Comparison of ENCODE assay signal across 8 cellular contexts in the genomic region with DNA sequence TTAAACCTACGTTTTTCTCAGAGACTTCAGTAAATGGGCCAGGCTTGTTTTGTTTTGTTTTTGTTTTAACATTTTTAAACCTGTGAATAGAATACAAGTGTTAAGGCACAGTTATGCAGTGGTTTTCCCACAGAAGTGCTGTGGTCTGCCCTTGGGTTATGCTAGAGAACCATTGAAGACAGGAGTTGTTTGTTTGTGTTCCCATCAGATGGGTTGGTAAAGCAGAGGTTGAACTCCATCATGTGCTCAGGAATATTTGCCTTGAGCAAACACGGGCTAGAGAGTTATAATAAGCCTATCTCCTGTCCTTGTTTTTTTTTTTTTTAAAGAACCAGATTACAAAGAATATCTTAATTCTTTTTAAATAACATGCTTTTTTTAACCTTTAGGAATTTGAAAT. TPM values are rescaled to one million over a fixed set of nuclear protein-coding genes. Genes with fewer than 3 reads are reported as not detected.
A peak's percentile ranks its signal among the peaks of the same experiment; 100 is the strongest.
DNase-seq lines count a peak whose midpoint lies in the region; ATAC-seq and TF ChIP-seq lines count a peak whose summit lies in the region.

No MANE protein-coding gene starts in this region.

- TF ChIP-seq CTCF in heart left ventricle (IDR thresholded peaks at IDR 0.05) (no peak), SK-N-SH (IDR thresholded peaks at IDR 0.05) (no peak)

- H3K36me3 ChIP-seq in heart left ventricle (peaks cover 0 to 57% (median 26%) of the 10 kb centered on the region in 9 donors), SK-N-SH (replicated peaks in 1 of 2; ENCODE audit: control insufficient read depth in 1 of 2, insufficient read depth in 2 of 2, low read length in 1 of 2) (peaks cover 38 to 46% of the 10 kb centered on the region in 2 experiments)

- no peaks in the 10 kb centered on the region for H3K9me2 ChIP-seq in SK-N-SH

- WGBS in heart left ventricle, 4 donors, result 46 to 51% (median 49%) methylated on average over 2 of the region's 2 CpGs
- WGBS in SK-N-SH (ENCODE audit: low lambda C conversion rate), result 66% methylated on average over 2 of the region's 2 CpGs

- H3K27ac ChIP-seq in heart left ventricle (peak overlapping the region in 5 of 12 donors; percentile 5 to 85 (median 14)), SK-N-SH (ENCODE audit: low read depth in 2 of 2, low read length in 1 of 2) (peak overlapping the region; percentile 77 to 88)

- H3K4me1 ChIP-seq in heart left ventricle, result peaks cover 0 to 43% (median 27%) of the 10 kb centered on the region in 12 donors
- peaks cover 33 to 40% of the 10 kb centered on the region in 2 experiments; a peak in 3 of 4 replicates for H3K4me1 ChIP-seq in SK-N-SH (ENCODE audit: control insufficient read depth in 1 of 2, insufficient read depth in 2 of 2, low read depth in 1 of 2, low read length in 1 of 2)

- POLR2A ChIA-PET in SK-N-SH (lab: Yijun Ruan, JAX), result no interaction called here

- H3K27me3 ChIP-seq in heart left ventricle (no peaks in the 10 kb centered on the region), SK-N-SH (ENCODE audit: insufficient read depth) (no peaks in the 10 kb centered on the region)

- no peak for TF ChIP-seq RAD21 in SK-N-SH (IDR thresholded peaks at IDR 0.05; ENCODE audit: low read length)

- no peak for DNase-seq in left cardiac atrium
- no peak for DNase-seq in heart left ventricle
- no peak for DNase-seq in SK-N-SH
- DNase-seq in left colon, result no peak
- no peak for DNase-seq in NCI-H1436 (lab: John Stamatoyannopoulos, UW)

- TF ChIP-seq EP300 in SK-N-SH (IDR thresholded peaks at IDR 0.05; ENCODE audit: borderline replicate concordance in 1 of 2, low read depth in 1 of 2, low read length in 1 of 2), result no peak

- no peak for TF ChIP-seq POLR2A in heart left ventricle (IDR thresholded peaks at IDR 0.05)

- intact Hi-C loops in left cardiac atrium (cut with DNase I), result no loop called here
- intact Hi-C loops in heart left ventricle (cut with DNase I), result loop anchor here in 2 of 10 donors (5.0 to 10.0 kb wide), 2 partner anchors 95 to 102 kb away; no protein-coding TSS in a partner anchor
- intact Hi-C loops in left colon (cut with DNase I, micrococcal nuclease), result no loop called here

- ATAC-seq in left cardiac atrium, result peak; percentile 16 to 17
- ATAC-seq in heart left ventricle, result no peak
- peak; percentile 93 for ATAC-seq in left colon
- ATAC-seq in GM21423 (IDR thresholded peaks at IDR 0.05; ENCODE audit: unreplicated experiment), result no peak
- no peak for ATAC-seq in GM21723 (IDR thresholded peaks at IDR 0.05; ENCODE audit: unreplicated experiment)
- no peak for ATAC-seq in GM19395 (IDR thresholded peaks at IDR 0.05; ENCODE audit: unreplicated experiment)

- peaks cover 5% of the 10 kb centered on the region; the same call in 1 of the 2 replicates for H3K79me2 ChIP-seq in SK-N-SH (ENCODE audit: insufficient read depth)

- CTCF ChIA-PET in SK-N-SH (lab: Yijun Ruan, JAX), result no interaction called here

- H3K9me3 ChIP-seq in heart left ventricle, result no peaks in the 10 kb centered on the region
- no peaks in the 10 kb centered on the region for H3K9me3 ChIP-seq in SK-N-SH

- no peaks in the 10 kb centered on the region for H4K20me1 ChIP-seq in SK-N-SH (ENCODE audit: insufficient read depth)

- H3K9ac ChIP-seq in SK-N-SH, result no peak overlapping the region; the same call in 1 of the 2 replicates

- no peak overlapping the region; the same call in 1 of the 2 replicates for H2AFZ ChIP-seq in SK-N-SH (ENCODE audit: low read depth)

- H3K4me2 ChIP-seq in SK-N-SH, result no peak overlapping the region

- H3F3A ChIP-seq in SK-N-SH (replicated peaks; ENCODE audit: insufficient read depth), result peaks cover 28% of the 10 kb centered on the region

- H3K4me3 ChIP-seq in heart left ventricle, result no peak overlapping the region
- no peak overlapping the region for H3K4me3 ChIP-seq in SK-N-SH (ENCODE audit: low read depth in 2 of 2, low read length in 1 of 2)

TF ChIP-seq in SK-N-SH, 30 proteins besides CTCF, POLR2A, EP300 and RAD21:
- no peak for TF ChIP-seq MEF2A (IDR thresholded peaks at IDR 0.05; ENCODE audit: borderline replicate concordance, low read depth)
- TF ChIP-seq FOSL2 (IDR thresholded peaks at IDR 0.05; ENCODE audit: borderline replicate concordance, low read depth), result no peak
- TF ChIP-seq NFIC (IDR thresholded peaks at IDR 0.05; ENCODE audit: borderline replicate concordance), result no peak
- no peak for TF ChIP-seq EZH2phosphoT487 (IDR thresholded peaks at IDR 0.05; ENCODE audit: borderline replicate concordance, low read depth)
- TF ChIP-seq, protein P1, sequence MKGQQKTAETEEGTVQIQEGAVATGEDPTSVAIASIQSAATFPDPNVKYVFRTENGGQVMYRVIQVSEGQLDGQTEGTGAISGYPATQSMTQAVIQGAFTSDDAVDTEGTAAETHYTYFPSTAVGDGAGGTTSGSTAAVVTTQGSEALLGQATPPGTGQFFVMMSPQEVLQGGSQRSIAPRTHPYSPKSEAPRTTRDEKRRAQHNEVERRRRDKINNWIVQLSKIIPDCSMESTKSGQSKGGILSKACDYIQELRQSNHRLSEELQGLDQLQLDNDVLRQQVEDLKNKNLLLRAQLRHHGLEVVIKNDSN (IDR thresholded peaks at IDR 0.05; ENCODE audit: borderline replicate concordance, low read depth), result no peak
- no peak for TF ChIP-seq TEAD4 (IDR thresholded peaks at IDR 0.05; ENCODE audit: borderline replicate concordance, insufficient read depth)

RNA-seq across cellular contexts. Expression of a gene that starts 28.5 kb away (rescaled TPM):
- total RNA-seq in left cardiac atrium (100 to 1,000 TPM; 101 to 110 TPM), heart left ventricle (100 to 1,000 TPM in 2 of 9 donors, 10 to 100 TPM in 7; 62.9 to 116 (median 86.7) TPM), left colon (10 to 100 TPM; 49.8 to 54.0 TPM)
- polyA plus RNA-seq in heart left ventricle (10 to 100 TPM; 24.3 to 30.2 TPM), SK-N-SH (2012; rRNA removed) (59.3 and 73.6 TPM in 2 replicates)
- 50.7 and 65.7 TPM in 2 replicates for polyA plus RNA-seq in SK-N-SH (2012; cell fraction: cytosol; rRNA removed)
- polyA plus RNA-seq in SK-N-SH (2012; cell fraction: nucleus; rRNA removed), result 47.4 and 71.1 TPM in 2 replicates

Comparison
In these comparisons a context has a peak if more than half of its experiments do, and no peak if none do; other contexts are left out.
1. ATAC-seq: peak in left cardiac atrium (2 of 2) and left colon (single experiment); none in heart left ventricle (0 of 4), GM21423 (single experiment), GM21723 (single experiment) and GM19395 (single experiment).